Comparison of ENCODE assay signal across 21 cellular contexts in the genomic region with DNA sequence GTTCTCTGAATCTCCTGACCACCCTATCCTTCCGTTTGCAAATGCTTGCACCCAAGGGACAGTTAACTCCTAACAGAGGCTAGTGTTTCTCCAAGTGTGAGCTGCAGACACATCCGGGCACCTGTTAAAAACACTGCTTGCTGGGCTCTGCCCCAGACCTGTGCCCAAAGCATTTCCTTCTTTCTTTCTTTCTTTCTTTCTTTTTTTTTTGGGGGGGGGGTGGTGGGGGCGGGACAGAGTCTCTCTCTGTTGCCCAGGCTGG.
"Had no signal": no experiment of that assay in that cellular context is flagged by ENCODE, and none has a peak within 500 bp of the region (broad histone marks: within the 10 kb centered on the region; RNA-seq: fewer than 3 reads in every experiment).

No MANE protein-coding gene starts in this region.

- H3K9me3 ChIP-seq: colonic mucosa, esophagus squamous epithelium, gastroesophageal sphincter, left ventricle myocardium inferior, neutrophil, right atrium auricular region, sigmoid colon, suprapubic skin, thyroid gland had no signal

- ATAC-seq: gastroesophageal sphincter; naive thymus-derived CD4-positive, alpha-beta T cell had no signal

- H3K27ac Mint-ChIP-seq: naive thymus-derived CD4-positive, alpha-beta T cell; type B pancreatic cell had no signal

- H3K4me3 ChIP-seq: colonic mucosa, esophagus squamous epithelium, gastroesophageal sphincter, left ventricle myocardium inferior, lung, sigmoid colon, skin epidermis, suprapubic skin, thyroid gland had no signal

- H3K27me3 ChIP-seq: colonic mucosa, thyroid gland had no signal

- H3K27ac ChIP-seq: colonic mucosa, esophagus squamous epithelium, gastroesophageal sphincter, neutrophil, right atrium auricular region, sigmoid colon, skin epidermis, suprapubic skin, thyroid gland had no signal

- H3K36me3 ChIP-seq: colonic mucosa, esophagus squamous epithelium, gastroesophageal sphincter, left ventricle myocardium inferior, neutrophil, right atrium auricular region, sigmoid colon, suprapubic skin, thyroid gland had no signal

- H3K36me3 Mint-ChIP-seq: naive thymus-derived CD4-positive, alpha-beta T cell; type B pancreatic cell had no signal

- H3K4me3 Mint-ChIP-seq: type B pancreatic cell had no signal

- H3K9me3 Mint-ChIP-seq: naive thymus-derived CD4-positive, alpha-beta T cell; type B pancreatic cell had no signal

- DNase-seq: colonic mucosa; dermis blood vessel endothelial cell; esophagus squamous epithelium; foreskin fibroblast; glutamatergic neuron; kidney; left cardiac atrium; mesendoderm; naive thymus-derived CD4-positive, alpha-beta T cell; sigmoid colon; stimulated activated CD4-positive, alpha-beta T cell treated with anti-CD3 and anti-CD28 coated beads, Interleukin-12 subunit alpha, Interleukin-12 subunit beta, amount 100 ng/mL, for 4 hours; stimulated activated naive CD4-positive, alpha-beta T cell treated with Interleukin-2 at 50 U/mL for 16 hours; thyroid gland had no signal
